25 cellular contexts compared by ENCODE assay signal in the genomic region with DNA sequence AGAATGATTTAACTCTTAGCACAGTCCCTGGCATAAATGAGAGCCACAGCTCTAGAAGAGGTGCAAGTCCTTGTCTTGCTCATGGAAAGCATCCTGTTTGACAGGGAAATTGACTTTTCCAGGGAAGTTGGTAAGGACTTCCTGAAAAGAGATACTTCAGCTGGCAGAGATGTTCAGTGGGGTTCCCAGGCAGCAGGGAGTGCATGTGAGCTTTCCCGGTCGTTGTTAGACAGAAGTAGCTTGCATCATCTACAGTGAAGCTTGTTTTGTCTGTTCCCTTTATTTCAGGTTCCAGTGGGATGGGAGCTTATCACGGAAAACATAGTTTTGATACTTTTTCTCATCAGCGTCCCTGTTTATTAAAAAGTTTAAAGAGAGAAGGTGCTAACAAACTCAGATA. TPM values are rescaled to one million over a fixed set of nuclear protein-coding genes. Genes with fewer than 3 reads are reported as not detected.
DNase-seq lines count a peak whose midpoint lies in the region; ATAC-seq, FAIRE-seq and TF ChIP-seq lines count a peak whose summit lies in the region.
"Had no signal": no experiment of that assay in that cellular context is flagged by ENCODE, and none has a peak within 500 bp of the region (broad histone marks: within the 10 kb centered on the region; RNA-seq: fewer than 3 reads in every experiment).

No MANE protein-coding gene starts in this region.

- no peak for DNase-seq in A549 (ENCODE audit: low read depth in 1 of 2, low spot score in 1 of 2)
- DNase-seq in WTC11 (ENCODE audit: low spot score) = no peak
- DNase-seq in hepatocyte (ENCODE audit: low spot score) = no peak
- no peak for DNase-seq in sciatic nerve (ENCODE audit: low spot score)
- no peak for DNase-seq in HUDEP-2 (lab: John Stamatoyannopoulos, UW; ENCODE audit: unreplicated experiment in 76 of 76)
- no peak for DNase-seq in DMS79 treated with DMSO at 0.1 percent for 48 hours (lab: John Stamatoyannopoulos, UW)
- no peak for DNase-seq in erythroblast (lab: John Stamatoyannopoulos, UW)
- no peak for DNase-seq in stimulated activated CD4-positive, alpha-beta T cell treated with anti-CD3 and anti-CD28 coated beads, Interleukin-1b, Interleukin-23, amount 100 ng/mL, for 48 hours
- DNase-seq: ACHN; activated naive CD8-positive, alpha-beta T cell treated with anti-CD3 and anti-CD28 coated beads, Interleukin-2, amount 10 ng/mL, durations not matched to agents 7 days and 5 days; CD4-positive, CD25-positive, alpha-beta regulatory T cell; dermis blood vessel endothelial cell; H7; IMR-90; lower lobe of right lung; NCI-H1694; NCI-H2227 treated with DMSO at 0.1 percent for 48 hours; stimulated activated CD4-positive, alpha-beta T cell treated with anti-CD3 and anti-CD28 coated beads, Interleukin-4, amount 100 ng/mL, for 24 hours had no signal

- no peaks in the 10 kb centered on the region for H3K9me2 ChIP-seq in hepatocyte (replicated peaks; ENCODE audit: insufficient read depth)

- H3K79me2 ChIP-seq in hepatocyte = no peaks in the 10 kb centered on the region

- no peak for TF ChIP-seq RAD21 in A549 (conservative IDR thresholded peaks at IDR 0.05 in 1 of 2, IDR thresholded peaks at IDR 0.05 in 1 of 2)

- peaks cover 64% of the 10 kb centered on the region for H3K36me3 Mint-ChIP-seq in WTC11

- H3K4me1 ChIP-seq in A549 (peaks cover 20% of the 10 kb centered on the region), hepatocyte (ENCODE audit: insufficient read depth) (peaks cover 11% of the 10 kb centered on the region)
- H3K4me1 ChIP-seq: breast epithelium had no signal

- no peak overlapping the region for H3K4me3 Mint-ChIP-seq in WTC11
- H3K4me3 Mint-ChIP-seq: activated naive CD8-positive, alpha-beta T cell treated with anti-CD3 and anti-CD28 coated beads, Interleukin-2, amount 10 ng/mL, durations not matched to agents 7 days and 5 days; CD4-positive, CD25-positive, alpha-beta regulatory T cell had no signal

- TF ChIP-seq CTCF in A549 (IDR thresholded peaks at IDR 0.05) (no peak), WTC11 (IDR thresholded peaks at IDR 0.05) (no peak), hepatocyte (IDR thresholded peaks at IDR 0.05; ENCODE audit: poor library complexity) (no peak)

- H3K4me3 ChIP-seq in A549 = no peak overlapping the region
- no peak overlapping the region for H3K4me3 ChIP-seq in hepatocyte
- H3K4me3 ChIP-seq: breast epithelium, gastroesophageal sphincter, lower lobe of right lung, pancreas, smooth muscle cell had no signal

- H3K27ac ChIP-seq in A549 = peak overlapping the region in 1 of 2 experiments; percentile 39; a peak in 3 of 6 replicates
- H3K27ac ChIP-seq in hepatocyte = peak overlapping the region; percentile 79

- peak overlapping the region; percentile 9; the same call in 1 of the 3 replicates for H3K4me2 ChIP-seq in A549
- H3K4me2 ChIP-seq in hepatocyte = no peak overlapping the region
- H3K4me2 ChIP-seq: smooth muscle cell had no signal

- no peaks in the 10 kb centered on the region for H3K27me3 Mint-ChIP-seq in WTC11 (ENCODE audit: low read depth)
- H3K27me3 Mint-ChIP-seq: activated naive CD8-positive, alpha-beta T cell treated with anti-CD3 and anti-CD28 coated beads, Interleukin-2, amount 10 ng/mL, durations not matched to agents 7 days and 5 days; CD4-positive, CD25-positive, alpha-beta regulatory T cell; naive B cell had no signal

- peaks cover 20% of the 10 kb centered on the region for H3K9me3 Mint-ChIP-seq in WTC11
- H3K9me3 Mint-ChIP-seq: activated naive CD8-positive, alpha-beta T cell treated with anti-CD3 and anti-CD28 coated beads, Interleukin-2, amount 10 ng/mL, durations not matched to agents 7 days and 5 days; CD4-positive, CD25-positive, alpha-beta regulatory T cell; naive B cell had no signal

- no peak overlapping the region for H2AFZ ChIP-seq in hepatocyte

- no peaks in the 10 kb centered on the region for H3K36me3 ChIP-seq in hepatocyte (replicated peaks; ENCODE audit: insufficient read depth, low read depth)
- H3K36me3 ChIP-seq: breast epithelium had no signal

- H3K27me3 ChIP-seq in hepatocyte = no peaks in the 10 kb centered on the region
- H3K27me3 ChIP-seq: breast epithelium, gastroesophageal sphincter, pancreas had no signal

- WGBS in A549 (ENCODE audit: missing lambda C conversion rate) = 85% methylated on average over 4 of the region's 4 CpGs
- WGBS in hepatocyte (ENCODE audit: low lambda C conversion rate, missing lambda C conversion rate) = 74% methylated on average over 4 of the region's 4 CpGs

- no peak for ATAC-seq in A549
- ATAC-seq in WTC11 = no peak
- ATAC-seq in sciatic nerve = peak; percentile 62
- ATAC-seq: Panc1 had no signal

- no peak overlapping the region; the same call in 1 of the 2 replicates for H3K27ac Mint-ChIP-seq in WTC11
- H3K27ac Mint-ChIP-seq: activated naive CD8-positive, alpha-beta T cell treated with anti-CD3 and anti-CD28 coated beads, Interleukin-2, amount 10 ng/mL, durations not matched to agents 7 days and 5 days; CD4-positive, CD25-positive, alpha-beta regulatory T cell had no signal

- CTCF ChIA-PET in A549 (lab: Yijun Ruan, JAX) (interaction anchor here (0.7 to 2.3 kb wide), 17 partner anchors 10 to 309 kb away, joined by 3 to 15 read pairs (median 4); a partner anchor contains a TSS), WTC11 (lab: Charles Lee) (interaction anchor here (1.1 kb wide), 1 partner anchor 24 kb away, joined by 4 read pairs; no protein-coding TSS in a partner anchor)

- TF ChIP-seq POLR2A in A549 (IDR thresholded peaks at IDR 0.05; ENCODE audit: low read length) = no peak
- no peak for TF ChIP-seq POLR2A in erythroblast (IDR thresholded peaks at IDR 0.05; ENCODE audit: low read length)

- TF ChIP-seq EP300 in A549 (IDR thresholded peaks at IDR 0.05) = no peak

- peak; percentile 49 for FAIRE-seq in A549 (lab: Jason Lieb, UNC)
- FAIRE-seq: pancreas had no signal

- POLR2A ChIA-PET in A549 (lab: Yijun Ruan, JAX) = interaction anchor here (1.3 to 1.6 kb wide), 2 partner anchors 23 to 91 kb away, joined by 3 to 4 read pairs; a partner anchor contains a TSS
- POLR2A ChIA-PET in WTC11 (lab: Charles Lee) = interaction anchor here (0.7 kb wide), 1 partner anchor 10 kb away, joined by 3 read pairs; no protein-coding TSS in a partner anchor

- intact Hi-C loops in sciatic nerve (cut with DNase I) = no loop called here

- no peaks in the 10 kb centered on the region for H4K20me1 ChIP-seq in hepatocyte (ENCODE audit: insufficient read depth, poor library complexity, severe bottlenecking)

- no peaks in the 10 kb centered on the region for H3K4me1 Mint-ChIP-seq in WTC11
- H3K4me1 Mint-ChIP-seq: activated naive CD8-positive, alpha-beta T cell treated with anti-CD3 and anti-CD28 coated beads, Interleukin-2, amount 10 ng/mL, durations not matched to agents 7 days and 5 days had no signal

- peaks cover 1% of the 10 kb centered on the region; the same call in 1 of the 3 replicates for H3K9me3 ChIP-seq in A549
- no peaks in the 10 kb centered on the region for H3K9me3 ChIP-seq in hepatocyte (ENCODE audit: low read depth)
- H3K9me3 ChIP-seq: breast epithelium, gastroesophageal sphincter, lower lobe of right lung, pancreas had no signal

TF ChIP-seq in A549, 52 proteins besides CTCF, POLR2A, EP300 and RAD21 (continues in another document):
- TF ChIP-seq, protein P1, sequence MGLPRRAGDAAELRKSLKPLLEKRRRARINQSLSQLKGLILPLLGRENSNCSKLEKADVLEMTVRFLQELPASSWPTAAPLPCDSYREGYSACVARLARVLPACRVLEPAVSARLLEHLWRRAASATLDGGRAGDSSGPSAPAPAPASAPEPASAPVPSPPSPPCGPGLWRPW (IDR thresholded peaks at IDR 0.05) = no peak

TF ChIP-seq in WTC11, 78 proteins besides CTCF, POLR2A, EP300 and RAD21:
- no peak for TF ChIP-seq OVOL2 (CRISPR knock-in tag; IDR thresholded peaks at IDR 0.05; ENCODE audit: borderline replicate concordance)
- peak; percentile 49; the same call in 1 of the 2 replicates for TF ChIP-seq GABPB1 (CRISPR knock-in tag; IDR thresholded peaks at IDR 0.05)

RNA-seq across cellular contexts. Expression of a gene that starts 22.9 kb away (rescaled TPM):
- polyA plus RNA-seq in A549 (2011; rRNA removed) (195 and 225 TPM in 2 replicates), A549 (2017; fragmentation: RNase III; extraction: RNeasy Plus Mini Kit Qiagen cat#74134 plus additional on column Dnase treatment) (140 to 142 TPM (median 140 TPM) in 3 replicates), hepatocyte (62.1 and 63.6 TPM in 2 replicates)
- 90.7 and 101 TPM in 2 replicates for polyA plus RNA-seq in A549 (2012; cell fraction: cytosol; rRNA removed)
- 159 and 162 TPM in 2 replicates for polyA plus RNA-seq in A549 (2012; cell fraction: nucleus; rRNA removed)
- 110 and 113 TPM in 2 replicates for polyA minus RNA-seq in A549 (2011; rRNA and poly(A)+ RNA removed)
- total RNA-seq in WTC11 (2021) (68.5 to 84.3 TPM (median 80.6 TPM) in 3 replicates), hepatocyte (116 and 137 TPM in 2 replicates), sciatic nerve (74.3 TPM)

RNA-seq across cellular contexts. Expression of a gene that starts 45.0 kb away (rescaled TPM):
- polyA plus RNA-seq in A549 (2011; rRNA removed) (0.07 and 0.13 TPM in 2 replicates), A549 (2017; fragmentation: RNase III; extraction: RNeasy Plus Mini Kit Qiagen cat#74134 plus additional on column Dnase treatment) (0.16 to 0.27 TPM (median 0.22 TPM) in 3 replicates), hepatocyte (not detected in 2 replicates)
- polyA plus RNA-seq in A549 (2012; cell fraction: cytosol; rRNA removed) = 0.04 and 0.05 TPM in 2 replicates
- 0.26 and 0.44 TPM in 2 replicates for polyA plus RNA-seq in A549 (2012; cell fraction: nucleus; rRNA removed)
- 0.15 and 0.21 TPM in 2 replicates for polyA minus RNA-seq in A549 (2011; rRNA and poly(A)+ RNA removed)
- total RNA-seq in WTC11 (2021) (not detected in 3 replicates), hepatocyte (0.07 TPM in 1 of 2 replicates, not detected in the other), sciatic nerve (not detected)
- total RNA-seq: activated naive CD8-positive, alpha-beta T cell treated with anti-CD3 and anti-CD28 coated beads, Interleukin-2, amount 10 ng/mL, durations not matched to agents 7 days and 5 days; CD4-positive, CD25-positive, alpha-beta regulatory T cell; dermis blood vessel endothelial cell; gastroesophageal sphincter; H7; IMR-90; lower lobe of right lung; M059J; pancreas; smooth muscle cell had no signal
- polyA plus RNA-seq: CD4-positive, CD25-positive, alpha-beta regulatory T cell; IMR-90; pancreas; smooth muscle cell had no signal
